Comparison of ENCODE assay signal across 8 cellular contexts in the genomic region with DNA sequence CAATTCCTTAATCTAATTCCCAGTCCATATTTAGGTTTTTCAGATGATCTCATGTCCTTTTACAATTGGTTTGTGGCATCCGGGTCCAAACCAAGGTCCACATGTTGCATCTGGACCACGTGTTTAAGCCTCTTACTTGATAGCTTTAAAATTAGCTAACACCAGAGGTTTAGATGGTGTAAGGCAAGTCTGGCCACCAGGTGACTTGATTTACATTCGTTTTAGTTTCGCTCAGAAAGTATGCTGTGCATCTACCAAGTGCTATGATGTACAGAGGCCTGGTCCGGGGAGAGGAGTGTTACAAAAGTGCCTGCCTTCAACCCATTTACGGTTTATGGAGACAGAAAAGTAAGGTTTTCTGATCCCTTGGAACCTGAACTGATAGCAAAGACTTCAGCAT. TPM values are rescaled to one million over a fixed set of nuclear protein-coding genes. Genes with fewer than 3 reads are reported as not detected.
DNase-seq lines count a peak whose midpoint lies in the region; ATAC-seq and TF ChIP-seq lines count a peak whose summit lies in the region.

No MANE protein-coding gene starts in this region.

- peak overlapping the region; percentile 92 for H3K4me3 ChIP-seq in epithelial cell of proximal tubule (ENCODE audit: low read depth, low read length)
- H3K4me3 ChIP-seq in psoas muscle = peak overlapping the region; percentile 82

- peaks cover 3 to 22% of the 10 kb centered on the region in 2 donors for H3K36me3 ChIP-seq in psoas muscle (ENCODE audit: insufficient read depth in 1 of 2, low read depth in 1 of 2)

- peak; percentile 16 for DNase-seq in GM03348 (ENCODE audit: low spot score)
- no peak for DNase-seq in epithelial cell of proximal tubule (ENCODE audit: low read depth)
- DNase-seq in psoas muscle = no peak
- DNase-seq in A172 (ENCODE audit: low spot score) = no peak
- DNase-seq in NCI-H1092 (lab: John Stamatoyannopoulos, UW) = no peak
- no peak for DNase-seq in NCI-H524 treated with DMSO at 0.1 percent for 48 hours (lab: John Stamatoyannopoulos, UW)

- H3K27ac ChIP-seq in VCaP = peak overlapping the region; percentile 96
- H3K27ac ChIP-seq in psoas muscle = peak overlapping the region; percentile 98

- peaks cover 40% of the 10 kb centered on the region for H3K4me1 ChIP-seq in psoas muscle

- TF ChIP-seq CTCF in VCaP (conservative IDR thresholded peaks at IDR 0.05) (no peak), epithelial cell of proximal tubule (conservative IDR thresholded peaks at IDR 0.05; ENCODE audit: low read depth, low read length) (no peak), psoas muscle (IDR thresholded peaks at IDR 0.05) (no peak)

- intact Hi-C loops in psoas muscle (cut with DNase I) = no loop called here

- WGBS in psoas muscle, 3 donors = 54 to 66% (median 57%) methylated on average over 6 of the region's 6 CpGs

- no peaks in the 10 kb centered on the region for H3K9me3 ChIP-seq in psoas muscle

- peak; percentile 33 for ATAC-seq in HG03060 (IDR thresholded peaks at IDR 0.05; ENCODE audit: low read depth, unreplicated experiment)
- peak; percentile 17 to 42 (median 25) for ATAC-seq in psoas muscle

- H3K27me3 ChIP-seq in psoas muscle (ENCODE audit: insufficient read depth in 3 of 3, low read length in 2 of 3) = no peaks in the 10 kb centered on the region

RNA-seq across cellular contexts. Expression of gene DNAJA2, which starts 0.9 kb away (rescaled TPM):
- total RNA-seq in epithelial cell of proximal tubule (49.8 and 71.3 TPM in 2 replicates), psoas muscle (10 to 100 TPM; 64.3 to 96.4 (median 84.7) TPM)
- polyA plus RNA-seq in psoas muscle = 10 to 100 TPM; 68.7 to 78.5 (median 69.3) TPM
- 125 and 139 TPM in 2 replicates for total RNA-seq in A172 (2014; rRNA removed; shearing (Covaris generic))
